In the genomic region with DNA sequence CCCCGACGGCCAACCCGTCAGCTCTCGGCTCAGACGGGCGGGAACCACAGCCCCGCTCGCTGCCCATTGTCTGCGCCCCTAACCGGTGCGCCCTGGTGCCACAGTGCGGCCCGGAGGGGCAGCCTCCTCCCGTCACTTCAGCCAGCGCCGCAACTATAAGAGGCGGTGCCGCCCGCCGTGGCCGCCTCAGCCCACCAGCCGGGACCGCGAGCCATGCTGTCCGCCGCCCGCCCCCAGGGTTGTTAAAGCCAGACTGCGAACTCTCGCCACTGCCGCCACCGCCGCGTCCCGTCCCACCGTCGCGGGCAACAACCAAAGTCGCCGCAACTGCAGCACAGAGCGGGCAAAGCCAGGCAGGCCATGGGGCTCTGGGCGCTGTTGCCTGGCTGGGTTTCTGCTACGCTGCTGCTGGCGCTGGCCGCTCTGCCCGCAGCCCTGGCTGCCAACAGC, we compare ENCODE assay signal across 7 cellular contexts. TPM values are rescaled to one million over a fixed set of nuclear protein-coding genes. Genes with fewer than 3 reads are reported as not detected.
DNase-seq lines count a peak whose midpoint lies in the region; ATAC-seq and TF ChIP-seq lines count a peak whose summit lies in the region.

TSS of gene WNT1 (plus strand) at position 32 of the 450 bp plus-strand sequence. CDS start at position 361, 329 bp downstream.

- TF ChIP-seq POLR2A in esophagus muscularis mucosa (IDR thresholded peaks at IDR 0.05; ENCODE audit: low read depth), result no peak
- no peak for TF ChIP-seq POLR2A in gastrocnemius medialis (IDR thresholded peaks at IDR 0.05)
- no peak for TF ChIP-seq POLR2A in gastroesophageal sphincter (IDR thresholded peaks at IDR 0.05)

- in situ Hi-C loops in gastrocnemius medialis (cut with MboI; ENCODE audit: low sequenced_read_pairs in 4 of 4), result loop anchor here in 1 of 4 donors (25.0 kb wide), 1 partner anchor 116 kb away; the partner anchor contains the start of genes DDX23 and RND1

- peak within 1 kb of the TSS; percentile 37 to 53 (median 41) for H3K4me3 ChIP-seq in esophagus muscularis mucosa
- H3K4me3 ChIP-seq in gastrocnemius medialis, result peak within 1 kb of the TSS; percentile 37 to 60 (median 48)
- peak within 1 kb of the TSS in 1 of 2 donors; percentile 42 for H3K4me3 ChIP-seq in gastroesophageal sphincter

- WGBS in esophagus muscularis mucosa, result 3% methylated on average over 8 of the region's 45 CpGs
- WGBS in gastroesophageal sphincter (ENCODE audit: low coverage in 1 of 2), 2 donors, result no CpG with 5 or more reads among the region's 45 CpGs

- TF ChIP-seq EP300 in esophagus muscularis mucosa (IDR thresholded peaks at IDR 0.05) (no peak), gastroesophageal sphincter (IDR thresholded peaks at IDR 0.05) (no peak)

- TF ChIP-seq CTCF in esophagus muscularis mucosa (IDR thresholded peaks at IDR 0.05) (peak in 1 of 3 experiments; percentile 10), gastrocnemius medialis (IDR thresholded peaks at IDR 0.05 in 4 of 5, conservative IDR thresholded peaks at IDR 0.05 in 1 of 5) (peak in 1 of 5 experiments; percentile 28), gastroesophageal sphincter (IDR thresholded peaks at IDR 0.05) (peak in 1 of 4 experiments; percentile 35)

- peaks cover 18 to 98% (median 68%) of the 10 kb centered on the region in 4 donors for H3K27me3 ChIP-seq in esophagus muscularis mucosa
- peaks cover 82 to 91% (median 91%) of the 10 kb centered on the region in 3 donors for H3K27me3 ChIP-seq in gastrocnemius medialis
- H3K27me3 ChIP-seq in gastroesophageal sphincter, result peaks cover 98% of the 10 kb centered on the region

- DNase-seq in NCI-H69 (lab: John Stamatoyannopoulos, UW) (peak; percentile 72), esophagus muscularis mucosa (ENCODE audit: extremely low spot score) (no peak), gastrocnemius medialis (no peak), NCI-H2107 (lab: John Stamatoyannopoulos, UW) (no peak)

- ATAC-seq in GM19455 (IDR thresholded peaks at IDR 0.05; ENCODE audit: unreplicated experiment) (peak; percentile 11), gastrocnemius medialis (no peak), gastroesophageal sphincter (no peak), GM18519 (IDR thresholded peaks at IDR 0.05; ENCODE audit: low FRiP score, unreplicated experiment) (no peak)

- intact Hi-C loops in esophagus muscularis mucosa (cut with DNase I), result no loop called here
- intact Hi-C loops in gastrocnemius medialis (cut with DNase I; ENCODE audit: low total_unique reads), result no loop called here

- peaks cover 40 to 55% (median 48%) of the 10 kb centered on the region in 4 donors for H3K4me1 ChIP-seq in esophagus muscularis mucosa
- peaks cover 30 to 33% of the 10 kb centered on the region in 2 donors for H3K4me1 ChIP-seq in gastrocnemius medialis
- peaks cover 0 to 50% (median 38%) of the 10 kb centered on the region in 3 donors for H3K4me1 ChIP-seq in gastroesophageal sphincter

- H3K36me3 ChIP-seq in esophagus muscularis mucosa (no peaks in the 10 kb centered on the region), gastrocnemius medialis (no peaks in the 10 kb centered on the region), gastroesophageal sphincter (no peaks in the 10 kb centered on the region)

- H3K27ac ChIP-seq in esophagus muscularis mucosa (replicated peaks in 1 of 4) (no peak within 1 kb of the TSS), gastrocnemius medialis (no peak within 1 kb of the TSS), gastroesophageal sphincter (no peak within 1 kb of the TSS)

- H3K9me3 ChIP-seq in esophagus muscularis mucosa (no peaks in the 10 kb centered on the region), gastrocnemius medialis (no peaks in the 10 kb centered on the region), gastroesophageal sphincter (no peaks in the 10 kb centered on the region)

RNA-seq across cellular contexts. Expression of gene WNT1, which starts in this region (rescaled TPM):
- total RNA-seq in esophagus muscularis mucosa (not detected), gastrocnemius medialis (not detected), gastroesophageal sphincter (not detected)
